ENCODE assay signal across 8 cellular contexts in genomic region chr17:29149431-29150064, GRCh38. TPM values are rescaled to one million over a fixed set of nuclear protein-coding genes. Genes with fewer than 3 reads are reported as not detected.
DNase-seq lines count a peak whose midpoint lies in the region; ATAC-seq and TF ChIP-seq lines count a peak whose summit lies in the region.

No MANE protein-coding gene starts in this region.

- H3K27ac ChIP-seq in adrenal gland (peak overlapping the region in 4 of 5 donors; percentile 25 to 79 (median 70)), left lung (peak overlapping the region; percentile 81 to 87), tibial nerve (peak overlapping the region; percentile 77 to 92 (median 84))

- TF ChIP-seq POLR2A in adrenal gland (IDR thresholded peaks at IDR 0.05): no peak
- no peak for TF ChIP-seq POLR2A in tibial nerve (IDR thresholded peaks at IDR 0.05)

- H3K4me3 ChIP-seq in Jurkat, Clone E6-1 (ENCODE audit: low read length): peak overlapping the region; percentile 65
- H3K4me3 ChIP-seq in adrenal gland (peak overlapping the region in 1 of 4 donors; percentile 55), left lung (peak overlapping the region; percentile 35 to 37), tibial nerve (peak overlapping the region; percentile 36 to 67 (median 58))

- intact Hi-C loops in adrenal gland (cut with DNase I) (loop anchor here (5.0 to 10.0 kb wide), 4 partner anchors 33 to 143 kb away; partner anchors contain the start of genes MYO18A (in 1 of the 2) and NUFIP2 (in 1 of the 2)), left lung (cut with DNase I) (loop anchor here in 1 of 2 donors (2.0 to 5.0 kb wide), 2 partner anchors 69 to 143 kb away; partner anchors contain the start of gene NUFIP2)

- H3K27me3 ChIP-seq in adrenal gland: no peaks in the 10 kb centered on the region
- no peaks in the 10 kb centered on the region for H3K27me3 ChIP-seq in left lung
- H3K27me3 ChIP-seq in tibial nerve: no peaks in the 10 kb centered on the region

- no peaks in the 10 kb centered on the region for H3K9me3 ChIP-seq in adrenal gland (replicated peaks in 1 of 3)
- no peaks in the 10 kb centered on the region for H3K9me3 ChIP-seq in left lung
- H3K9me3 ChIP-seq in tibial nerve: no peaks in the 10 kb centered on the region

- TF ChIP-seq CTCF in adrenal gland (IDR thresholded peaks at IDR 0.05) (no peak), left lung (IDR thresholded peaks at IDR 0.05) (no peak), tibial nerve (IDR thresholded peaks at IDR 0.05) (no peak)

- 27 to 35% (median 33%) methylated on average over 5 to 8 of the region's 8 CpGs for WGBS in adrenal gland, 4 donors
- WGBS in tibial nerve, 2 donors: 26 to 30% methylated on average over 6 to 8 of the region's 8 CpGs

- no peak for TF ChIP-seq EP300 in tibial nerve (IDR thresholded peaks at IDR 0.05)

- ATAC-seq in left lung: no peak

- DNase-seq in DMS 273 treated with DMSO at 0.1 percent for 48 hours (lab: John Stamatoyannopoulos, UW): peak; percentile 55
- no peak for DNase-seq in Jurkat, Clone E6-1 (ENCODE audit: low read depth, low spot score)
- peak in 4 of 7 donors; percentile 50 to 68 (median 58) for DNase-seq in adrenal gland
- no peak for DNase-seq in left lung
- no peak for DNase-seq in tibial nerve (ENCODE audit: low spot score in 2 of 2)
- DNase-seq in SHP77 (lab: John Stamatoyannopoulos, UW): no peak
- DNase-seq in activated CD4-positive, alpha-beta T cell treated with anti-CD3 and anti-CD28 coated beads, Interleukin-2, amount 50 U/mL, for 1 hour: no peak
- no peak for DNase-seq in retina

- peaks cover 14 to 62% of the 10 kb centered on the region in 2 donors for H3K4me1 ChIP-seq in adrenal gland (replicated peaks in 1 of 2)
- H3K4me1 ChIP-seq in left lung: peaks cover 15 to 57% of the 10 kb centered on the region in 2 donors
- H3K4me1 ChIP-seq in tibial nerve: peaks cover 0 to 84% (median 35%) of the 10 kb centered on the region in 4 donors

- H3K36me3 ChIP-seq in adrenal gland (replicated peaks in 1 of 2): no peaks in the 10 kb centered on the region
- H3K36me3 ChIP-seq in left lung: no peaks in the 10 kb centered on the region
- no peaks in the 10 kb centered on the region for H3K36me3 ChIP-seq in tibial nerve

RNA-seq across cellular contexts. Expression of gene MYO18A, which starts 30.6 kb away (rescaled TPM):
- polyA plus RNA-seq in Jurkat, Clone E6-1 (2012; ENCODE audit: insufficient read depth, insufficient read length): 62.9 TPM
- total RNA-seq in adrenal gland (10 to 100 TPM; 27.0 to 59.0 (median 40.9) TPM), left lung (10 to 100 TPM; 55.9 to 58.3 TPM), tibial nerve (100 to 1,000 TPM in 3 of 4 donors, 10 to 100 TPM in 1; 71.6 to 125 (median 104) TPM)
- polyA plus RNA-seq in adrenal gland: 10 to 100 TPM; 24.7 to 95.6 (median 42.3) TPM

Comparison
In these comparisons a context has a peak if more than half of its experiments do, and no peak if none do; other contexts are left out.
1. DNase-seq: peak in DMS 273 treated with DMSO at 0.1 percent for 48 hours (single experiment) and adrenal gland (4 of 7); none in Jurkat, Clone E6-1 (single experiment), left lung (0 of 2), tibial nerve (0 of 2), SHP77 (0 of 2), activated CD4-positive, alpha-beta T cell treated with anti-CD3 and anti-CD28 coated beads, Interleukin-2, amount 50 U/mL, for 1 hour (single experiment) and retina (single experiment).
2. Peak in every context shown above with its lines, with median percentiles within 50 percentile points of each other: H3K27ac ChIP-seq.